ENCODE assay signal across 1 cellular context in genomic region chr11:65720237-65720934, GRCh38.
TF ChIP-seq lines count a peak whose summit lies in the region.

Gene RNASEH2C (minus strand): TSS chr11:65720798. CDS start chr11:65720758, 40 bp downstream.

TF ChIP-seq in HepG2, 621 proteins besides CTCF, POLR2A, EP300 and RAD21 (continued from another document and continues in another):
- TF ChIP-seq NFAT5 (CRISPR knock-in tag; IDR thresholded peaks at IDR 0.05) (no peak), MXD3 (CRISPR knock-in tag; IDR thresholded peaks at IDR 0.05) (peak; percentile 77; the same call in 1 of the 2 replicates), PHF5A (CRISPR knock-in tag; IDR thresholded peaks at IDR 0.05; ENCODE audit: low read depth, unreplicated experiment) (no peak), PITX1 (CRISPR knock-in tag; IDR thresholded peaks at IDR 0.05) (peak; percentile 48; the same call in 1 of the 2 replicates), RXRA (CRISPR knock-in tag; IDR thresholded peaks at IDR 0.05) (peak; percentile 58), YEATS2 (CRISPR knock-in tag; IDR thresholded peaks at IDR 0.05; ENCODE audit: borderline replicate concordance) (peak; percentile 84), MAF1 (CRISPR knock-in tag; IDR thresholded peaks at IDR 0.05; ENCODE audit: borderline replicate concordance) (no peak), ZNF121 (CRISPR knock-in tag; IDR thresholded peaks at IDR 0.05) (peak; percentile 29; the same call in 1 of the 2 replicates), CBX2 (IDR thresholded peaks at IDR 0.05; ENCODE audit: low read depth, low read length) (no peak), CBX2 (CRISPR knock-in tag; IDR thresholded peaks at IDR 0.05; ENCODE audit: low read depth) (no peak), ZNF431 (CRISPR knock-in tag; IDR thresholded peaks at IDR 0.05; ENCODE audit: borderline replicate concordance, low read depth) (no peak), E2F5 (CRISPR knock-in tag; conservative IDR thresholded peaks at IDR 0.05) (peak; percentile 91), ZNF556 (CRISPR knock-in tag; IDR thresholded peaks at IDR 0.05; ENCODE audit: borderline replicate concordance) (peak; percentile 88; the same call in 1 of the 2 replicates), NFIC (IDR thresholded peaks at IDR 0.05; ENCODE audit: low read length) (no peak), GTF2F1 (IDR thresholded peaks at IDR 0.05; ENCODE audit: low read length) (no peak), HMG20B (CRISPR knock-in tag; conservative IDR thresholded peaks at IDR 0.05) (no peak), PAXIP1 (CRISPR knock-in tag; conservative IDR thresholded peaks at IDR 0.05) (no peak), ZBTB21 (CRISPR knock-in tag; IDR thresholded peaks at IDR 0.05) (peak; percentile 43; the same call in 1 of the 2 replicates), ADNP (CRISPR knock-in tag; IDR thresholded peaks at IDR 0.05) (no peak), IKZF4 (CRISPR knock-in tag; IDR thresholded peaks at IDR 0.05; ENCODE audit: borderline replicate concordance, low read depth, not compliant biosample characterization) (peak; percentile 44), ZNF264 (CRISPR knock-in tag; IDR thresholded peaks at IDR 0.05) (no peak), HOXA9 (CRISPR knock-in tag; IDR thresholded peaks at IDR 0.05; ENCODE audit: borderline replicate concordance) (peak; percentile 74; the same call in 1 of the 2 replicates), MNT (IDR thresholded peaks at IDR 0.05) (no peak), MEF2D (CRISPR knock-in tag; IDR thresholded peaks at IDR 0.05) (peak; percentile 20; the same call in 1 of the 2 replicates), ZNF703 (CRISPR knock-in tag; IDR thresholded peaks at IDR 0.05; ENCODE audit: borderline replicate concordance) (no peak), ETV5 (CRISPR knock-in tag; IDR thresholded peaks at IDR 0.05; ENCODE audit: borderline replicate concordance) (peak; percentile 73), ZFX (CRISPR knock-in tag; IDR thresholded peaks at IDR 0.05; ENCODE audit: low read depth) (peak; percentile 99), RBFOX2 (IDR thresholded peaks at IDR 0.05; ENCODE audit: low read depth, low read length) (peak; percentile 92), E2F1 (CRISPR knock-in tag; IDR thresholded peaks at IDR 0.05) (peak; percentile 93), ARHGAP35 (CRISPR knock-in tag; IDR thresholded peaks at IDR 0.05; ENCODE audit: borderline replicate concordance) (peak; percentile 82; the same call in 1 of the 2 replicates), ISX (CRISPR knock-in tag; conservative IDR thresholded peaks at IDR 0.05) (no peak), ZNF724P (CRISPR knock-in tag; IDR thresholded peaks at IDR 0.05; ENCODE audit: borderline replicate concordance) (no peak), KLF12 (CRISPR knock-in tag; IDR thresholded peaks at IDR 0.05; ENCODE audit: borderline replicate concordance) (no peak; the same call in 1 of the 2 replicates), RELA (CRISPR knock-in tag; IDR thresholded peaks at IDR 0.05) (peak; percentile 68; the same call in 1 of the 2 replicates), SP140L (CRISPR knock-in tag; IDR thresholded peaks at IDR 0.05; ENCODE audit: borderline replicate concordance) (no peak), ZNF775 (CRISPR knock-in tag; IDR thresholded peaks at IDR 0.05; ENCODE audit: borderline replicate concordance) (no peak), ZNF331 (CRISPR knock-in tag; IDR thresholded peaks at IDR 0.05) (peak; percentile 58), AKAP8 (CRISPR knock-in tag; IDR thresholded peaks at IDR 0.05) (peak; percentile 90), ZNF816 (CRISPR knock-in tag; IDR thresholded peaks at IDR 0.05; ENCODE audit: borderline replicate concordance) (no peak), RBAK (CRISPR knock-in tag; IDR thresholded peaks at IDR 0.05) (no peak), GFI1 (CRISPR knock-in tag; IDR thresholded peaks at IDR 0.05; ENCODE audit: borderline replicate concordance) (no peak), CEBPB (IDR thresholded peaks at IDR 0.05; ENCODE audit: borderline replicate concordance, low read depth, low read length) (no peak), TBX3 (IDR thresholded peaks at IDR 0.05; ENCODE audit: borderline replicate concordance) (no peak), TBX2 (CRISPR knock-in tag; IDR thresholded peaks at IDR 0.05; ENCODE audit: borderline replicate concordance) (peak; percentile 86), MIER2 (CRISPR knock-in tag; IDR thresholded peaks at IDR 0.05) (no peak), ISL2 (CRISPR knock-in tag; IDR thresholded peaks at IDR 0.05) (peak; percentile 41; the same call in 1 of the 2 replicates), ZNF232 (CRISPR knock-in tag; IDR thresholded peaks at IDR 0.05; ENCODE audit: borderline replicate concordance) (no peak; the same call in 1 of the 2 replicates)
- TF ChIP-seq, protein P1, sequence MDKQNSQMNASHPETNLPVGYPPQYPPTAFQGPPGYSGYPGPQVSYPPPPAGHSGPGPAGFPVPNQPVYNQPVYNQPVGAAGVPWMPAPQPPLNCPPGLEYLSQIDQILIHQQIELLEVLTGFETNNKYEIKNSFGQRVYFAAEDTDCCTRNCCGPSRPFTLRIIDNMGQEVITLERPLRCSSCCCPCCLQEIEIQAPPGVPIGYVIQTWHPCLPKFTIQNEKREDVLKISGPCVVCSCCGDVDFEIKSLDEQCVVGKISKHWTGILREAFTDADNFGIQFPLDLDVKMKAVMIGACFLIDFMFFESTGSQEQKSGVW (CRISPR knock-in tag; IDR thresholded peaks at IDR 0.05; ENCODE audit: borderline replicate concordance): no peak
- TF ChIP-seq, protein P2, sequence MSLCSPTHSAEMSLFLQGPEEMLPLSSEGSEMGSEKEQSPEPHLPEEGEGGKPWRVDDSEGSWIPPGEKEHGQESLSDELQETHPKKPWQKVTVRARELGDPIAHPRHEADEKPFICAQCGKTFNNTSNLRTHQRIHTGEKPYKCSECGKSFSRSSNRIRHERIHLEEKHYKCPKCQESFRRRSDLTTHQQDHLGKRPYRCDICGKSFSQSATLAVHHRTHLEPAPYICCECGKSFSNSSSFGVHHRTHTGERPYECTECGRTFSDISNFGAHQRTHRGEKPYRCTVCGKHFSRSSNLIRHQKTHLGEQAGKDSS (CRISPR knock-in tag; IDR thresholded peaks at IDR 0.05; ENCODE audit: borderline replicate concordance, low read depth): peak; percentile 75; the same call in 1 of the 2 replicates
- TF ChIP-seq, protein P3, sequence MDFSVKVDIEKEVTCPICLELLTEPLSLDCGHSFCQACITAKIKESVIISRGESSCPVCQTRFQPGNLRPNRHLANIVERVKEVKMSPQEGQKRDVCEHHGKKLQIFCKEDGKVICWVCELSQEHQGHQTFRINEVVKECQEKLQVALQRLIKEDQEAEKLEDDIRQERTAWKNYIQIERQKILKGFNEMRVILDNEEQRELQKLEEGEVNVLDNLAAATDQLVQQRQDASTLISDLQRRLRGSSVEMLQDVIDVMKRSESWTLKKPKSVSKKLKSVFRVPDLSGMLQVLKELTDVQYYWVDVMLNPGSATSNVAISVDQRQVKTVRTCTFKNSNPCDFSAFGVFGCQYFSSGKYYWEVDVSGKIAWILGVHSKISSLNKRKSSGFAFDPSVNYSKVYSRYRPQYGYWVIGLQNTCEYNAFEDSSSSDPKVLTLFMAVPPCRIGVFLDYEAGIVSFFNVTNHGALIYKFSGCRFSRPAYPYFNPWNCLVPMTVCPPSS (IDR thresholded peaks at IDR 0.05): no peak
- TF ChIP-seq, protein P4, sequence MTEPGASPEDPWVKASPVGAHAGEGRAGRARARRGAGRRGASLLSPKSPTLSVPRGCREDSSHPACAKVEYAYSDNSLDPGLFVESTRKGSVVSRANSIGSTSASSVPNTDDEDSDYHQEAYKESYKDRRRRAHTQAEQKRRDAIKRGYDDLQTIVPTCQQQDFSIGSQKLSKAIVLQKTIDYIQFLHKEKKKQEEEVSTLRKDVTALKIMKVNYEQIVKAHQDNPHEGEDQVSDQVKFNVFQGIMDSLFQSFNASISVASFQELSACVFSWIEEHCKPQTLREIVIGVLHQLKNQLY (CRISPR knock-in tag; IDR thresholded peaks at IDR 0.05): 0 out of 2 replicates have a peak, but pooled peaks have one; percentile 34
